11 cellular contexts compared by ENCODE assay signal in the genomic region with DNA sequence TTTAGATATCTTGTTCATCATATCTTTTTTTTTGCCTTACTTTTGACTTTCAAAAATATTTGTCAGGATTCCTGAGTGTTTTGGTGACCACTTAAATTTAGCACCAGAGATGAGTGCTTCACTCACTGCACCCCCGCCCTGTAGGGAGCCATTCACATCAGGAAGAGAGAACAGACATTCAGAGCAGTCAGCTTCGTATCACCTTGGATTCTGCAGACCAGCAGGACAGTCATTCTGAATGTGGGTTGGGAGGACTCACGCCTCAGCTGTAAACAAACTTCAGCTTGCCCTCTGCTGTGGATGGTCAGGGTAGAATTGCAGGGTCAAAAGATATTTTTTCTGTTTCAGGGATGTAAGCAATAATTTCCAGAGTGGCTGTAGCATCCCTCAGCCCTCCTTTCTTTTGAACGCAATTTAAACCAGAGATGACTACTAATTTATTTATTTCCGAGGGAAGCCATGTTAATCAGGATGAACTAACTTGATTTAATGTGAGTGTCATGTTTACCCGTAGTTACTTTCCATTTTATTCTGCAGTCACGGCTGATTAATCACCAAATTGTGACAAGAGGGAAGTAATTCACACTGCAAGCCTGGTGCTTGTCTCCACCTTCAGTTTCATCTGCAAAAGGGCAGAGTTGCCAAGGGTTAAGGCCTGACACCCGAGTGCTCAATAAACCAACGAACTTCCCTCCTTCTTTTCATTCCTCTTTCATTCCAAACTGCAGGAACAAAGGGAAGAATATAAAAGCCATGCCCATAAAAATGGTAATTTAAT.
DNase-seq lines count a peak whose midpoint lies in the region; ATAC-seq and TF ChIP-seq lines count a peak whose summit lies in the region.
"Had no signal": no experiment of that assay in that cellular context is flagged by ENCODE, and none has a peak within 500 bp of the region (broad histone marks: within the 10 kb centered on the region; RNA-seq: fewer than 3 reads in every experiment).

No MANE protein-coding gene starts in this region.

- H3K4ac ChIP-seq in H9 (ENCODE audit: low read depth, low read length), result no peak overlapping the region

- no peak overlapping the region for H2AFZ ChIP-seq in H9 (ENCODE audit: low read length)
- peak overlapping the region; percentile 22; the same call in 1 of the 2 replicates for H2AFZ ChIP-seq in Karpas-422 (ENCODE audit: low read length)
- no peak overlapping the region for H2AFZ ChIP-seq in neural progenitor cell (replicated peaks)

- H3K27me3 ChIP-seq in H9 (ENCODE audit: insufficient read depth, low read length) (no peaks in the 10 kb centered on the region), Karpas-422 (ENCODE audit: low read length) (no peaks in the 10 kb centered on the region), neural progenitor cell (no peaks in the 10 kb centered on the region)
- H3K27me3 ChIP-seq in naive thymus-derived CD4-positive, alpha-beta T cell (ENCODE audit: control insufficient read depth in 2 of 2, insufficient read depth in 2 of 2, low read length in 2 of 2), result no peaks in the 10 kb centered on the region

- H4K20me1 ChIP-seq in H9 (ENCODE audit: control insufficient read depth, insufficient read depth, insufficient read length), result no peaks in the 10 kb centered on the region
- H4K20me1 ChIP-seq in Karpas-422 (ENCODE audit: insufficient read depth, low read depth, low read length), result no peaks in the 10 kb centered on the region
- H4K20me1 ChIP-seq in neural progenitor cell (ENCODE audit: low read depth), result no peaks in the 10 kb centered on the region

- H3K27ac Mint-ChIP-seq in H9 (no peak overlapping the region; a peak in 1 of 7 replicates), neural progenitor cell (no peak overlapping the region)
- no peak overlapping the region for H3K27ac Mint-ChIP-seq in naive thymus-derived CD4-positive, alpha-beta T cell
- H3K27ac Mint-ChIP-seq: activated naive CD8-positive, alpha-beta T cell treated with anti-CD3 and anti-CD28 coated beads, Interleukin-2, amount 10 ng/mL, durations not matched to agents 7 days and 5 days; progenitor cell of endocrine pancreas had no signal

- H3K9me3 ChIP-seq in H9 (ENCODE audit: control insufficient read depth, low read depth, low read length) (no peaks in the 10 kb centered on the region), Karpas-422 (ENCODE audit: low read length) (no peaks in the 10 kb centered on the region), neural progenitor cell (ENCODE audit: low read depth) (no peaks in the 10 kb centered on the region)
- no peaks in the 10 kb centered on the region for H3K9me3 ChIP-seq in naive thymus-derived CD4-positive, alpha-beta T cell (ENCODE audit: control insufficient read depth in 2 of 3, low read length in 3 of 3)

- CTCF ChIA-PET in naive thymus-derived CD4-positive, alpha-beta T cell (lab: Charles Lee), result no interaction called here

- no peak overlapping the region for H3K18ac ChIP-seq in H9 (ENCODE audit: insufficient read length, low read depth, low read length)

- H4K8ac ChIP-seq in H9 (replicated peaks; ENCODE audit: insufficient read length, low read depth, low read length), result no peak overlapping the region

- peaks cover 3 to 4% of the 10 kb centered on the region in 2 experiments; a peak in 2 of 4 replicates for H3K4me1 Mint-ChIP-seq in H9
- H3K4me1 Mint-ChIP-seq in naive thymus-derived CD4-positive, alpha-beta T cell, result no peaks in the 10 kb centered on the region
- H3K4me1 Mint-ChIP-seq in neural progenitor cell, result peaks cover 11% of the 10 kb centered on the region
- H3K4me1 Mint-ChIP-seq: activated naive CD8-positive, alpha-beta T cell treated with anti-CD3 and anti-CD28 coated beads, Interleukin-2, amount 10 ng/mL, durations not matched to agents 7 days and 5 days had no signal

- H2BK20ac ChIP-seq in H9 (ENCODE audit: low read depth, low read length, poor library complexity, severe bottlenecking), result no peak overlapping the region

- no peak overlapping the region for H4K91ac ChIP-seq in H9 (ENCODE audit: insufficient read length, low read depth, low read length)

- no peak overlapping the region for H3K14ac ChIP-seq in H9 (ENCODE audit: insufficient read depth, low read length)

- H2BK15ac ChIP-seq in H9 (ENCODE audit: low read depth, low read length), result no peak overlapping the region

- TF ChIP-seq CTCF in H9 (conservative IDR thresholded peaks at IDR 0.05) (no peak), neural progenitor cell (IDR thresholded peaks at IDR 0.05) (no peak)

- H3K27ac ChIP-seq in H9 (ENCODE audit: insufficient read length, low read depth, low read length), result peak overlapping the region; percentile 8
- H3K27ac ChIP-seq in Karpas-422 (ENCODE audit: low read length), result peak overlapping the region; percentile 75
- no peak overlapping the region for H3K27ac ChIP-seq in naive thymus-derived CD4-positive, alpha-beta T cell (ENCODE audit: low read depth, low read length)
- no peak overlapping the region for H3K27ac ChIP-seq in neural progenitor cell

- H3K23me2 ChIP-seq in H9 (ENCODE audit: insufficient read length, low read depth, low read length, poor library complexity, severe bottlenecking), result no peaks in the 10 kb centered on the region

- no peaks in the 10 kb centered on the region for H3K79me1 ChIP-seq in H9 (ENCODE audit: insufficient read depth, low read depth, low read length, poor library complexity, severe bottlenecking)

- no peak overlapping the region for H3T11ph ChIP-seq in H9 (ENCODE audit: low read length)

- H3K27me3 Mint-ChIP-seq in H9 (ENCODE audit: low read depth) (no peaks in the 10 kb centered on the region), neural progenitor cell (ENCODE audit: insufficient read depth, low read depth) (peaks cover 2% of the 10 kb centered on the region)
- peaks cover 0 to 10% (median 0%) of the 10 kb centered on the region in 5 donors for H3K27me3 Mint-ChIP-seq in naive thymus-derived CD4-positive, alpha-beta T cell
- H3K27me3 Mint-ChIP-seq: activated naive CD8-positive, alpha-beta T cell treated with anti-CD3 and anti-CD28 coated beads, Interleukin-2, amount 10 ng/mL, durations not matched to agents 7 days and 5 days; progenitor cell of endocrine pancreas had no signal

- no peak overlapping the region for H3K9ac ChIP-seq in H9 (ENCODE audit: extremely low read depth, insufficient read length, low read length)
- H3K9ac ChIP-seq in Karpas-422 (ENCODE audit: low read length), result peak overlapping the region; percentile 49
- H3K9ac ChIP-seq in neural progenitor cell, result no peak overlapping the region

- no peak overlapping the region for H2BK120ac ChIP-seq in H9 (ENCODE audit: low read depth, low read length, poor library complexity, severe bottlenecking)

- H3K36me3 Mint-ChIP-seq in H9 (ENCODE audit: insufficient read depth in 1 of 3, low read depth in 3 of 3) (0 out of 7 replicates have a peak, but pooled peaks cover 0 to 1% (median 0%) of the 10 kb centered on the region in 3 experiments), neural progenitor cell (no peaks in the 10 kb centered on the region)
- no peaks in the 10 kb centered on the region for H3K36me3 Mint-ChIP-seq in naive thymus-derived CD4-positive, alpha-beta T cell
- H3K36me3 Mint-ChIP-seq: activated naive CD8-positive, alpha-beta T cell treated with anti-CD3 and anti-CD28 coated beads, Interleukin-2, amount 10 ng/mL, durations not matched to agents 7 days and 5 days had no signal

- H2AK5ac ChIP-seq in H9 (ENCODE audit: insufficient read length, low read length), result no peak overlapping the region

- no peak overlapping the region for H3K23ac ChIP-seq in H9 (ENCODE audit: insufficient read length, low read depth, low read length)

- H3K9me3 Mint-ChIP-seq in H9 (peaks cover 0 to 2% of the 10 kb centered on the region in 2 experiments; a peak in 3 of 5 replicates), neural progenitor cell (peaks cover 2% of the 10 kb centered on the region)
- H3K9me3 Mint-ChIP-seq in naive thymus-derived CD4-positive, alpha-beta T cell, result peaks cover 0 to 4% (median 0%) of the 10 kb centered on the region in 11 donors
- H3K9me3 Mint-ChIP-seq: activated naive CD8-positive, alpha-beta T cell treated with anti-CD3 and anti-CD28 coated beads, Interleukin-2, amount 10 ng/mL, durations not matched to agents 7 days and 5 days had no signal

- DNase-seq in NCI-H2227 (lab: John Stamatoyannopoulos, UW; ENCODE audit: unreplicated experiment), result peak; percentile 1
- no peak for DNase-seq in NCI-H2227 treated with DMSO at 0.1 percent for 48 hours (lab: John Stamatoyannopoulos, UW)
- no peak for DNase-seq in H9
- peak; percentile 94 for DNase-seq in Karpas-422
- peak; percentile 38 for DNase-seq in renal cortical epithelial cell (ENCODE audit: low read depth)
- DNase-seq in HuH-7 (ENCODE audit: low spot score), result no peak
- no peak for DNase-seq in naive thymus-derived CD4-positive, alpha-beta T cell
- no peak for DNase-seq in neural progenitor cell (ENCODE audit: low spot score)
- DNase-seq: activated naive CD8-positive, alpha-beta T cell treated with anti-CD3 and anti-CD28 coated beads, Interleukin-2, amount 10 ng/mL, durations not matched to agents 7 days and 5 days; NCI-H526 treated with DMSO at 0.1 percent for 48 hours had no signal

- H3K79me2 ChIP-seq in H9 (ENCODE audit: insufficient read depth, low read length) (no peaks in the 10 kb centered on the region), Karpas-422 (ENCODE audit: low read length) (no peaks in the 10 kb centered on the region), neural progenitor cell (ENCODE audit: low read depth) (no peaks in the 10 kb centered on the region)

- POLR2A ChIA-PET in naive thymus-derived CD4-positive, alpha-beta T cell (lab: Charles Lee), result no interaction called here

- H3K4me2 ChIP-seq in H9 (ENCODE audit: insufficient read depth, insufficient read length, low read length) (no peak overlapping the region), Karpas-422 (ENCODE audit: low read depth, low read length, poor library complexity, severe bottlenecking) (peak overlapping the region; percentile 68), neural progenitor cell (no peak overlapping the region)

- H4K5ac ChIP-seq in H9 (ENCODE audit: insufficient read length, low read depth, low read length), result no peak overlapping the region

- H3K4me3 Mint-ChIP-seq in H9 (no peak overlapping the region), neural progenitor cell (no peak overlapping the region)
- H3K4me3 Mint-ChIP-seq in naive thymus-derived CD4-positive, alpha-beta T cell, result no peak overlapping the region
- H3K4me3 Mint-ChIP-seq: activated naive CD8-positive, alpha-beta T cell treated with anti-CD3 and anti-CD28 coated beads, Interleukin-2, amount 10 ng/mL, durations not matched to agents 7 days and 5 days had no signal

- intact Hi-C loops in naive thymus-derived CD4-positive, alpha-beta T cell (cut with micrococcal nuclease), result no loop called here

- H3K4me1 ChIP-seq in H9 (ENCODE audit: insufficient read depth, low read length), result peaks cover 1% of the 10 kb centered on the region; the same call in 1 of the 2 replicates
- H3K4me1 ChIP-seq in Karpas-422 (ENCODE audit: low read length), result peaks cover 31% of the 10 kb centered on the region
- H3K4me1 ChIP-seq in naive thymus-derived CD4-positive, alpha-beta T cell (ENCODE audit: control insufficient read depth in 2 of 2, insufficient read depth in 2 of 2, low read length in 2 of 2), result no peaks in the 10 kb centered on the region
- peaks cover 4% of the 10 kb centered on the region for H3K4me1 ChIP-seq in neural progenitor cell

- no peaks in the 10 kb centered on the region for H3K9me2 ChIP-seq in Karpas-422 (replicated peaks; ENCODE audit: insufficient read depth, low read length)

- H2BK5ac ChIP-seq in H9 (ENCODE audit: insufficient read length, low read length), result no peak overlapping the region

- no peak overlapping the region for H3K56ac ChIP-seq in H9 (ENCODE audit: insufficient read length, low read depth, low read length)

- no peaks in the 10 kb centered on the region for H3F3A ChIP-seq in neural progenitor cell (ENCODE audit: low read depth)

- no peak overlapping the region for H2BK12ac ChIP-seq in H9 (ENCODE audit: insufficient read length, low read depth, low read length)

- ATAC-seq in naive thymus-derived CD4-positive, alpha-beta T cell, result no peak

- peak overlapping the region; percentile 20 for H3K4me3 ChIP-seq in Karpas-422 (ENCODE audit: low read length)
- no peak overlapping the region for H3K4me3 ChIP-seq in naive thymus-derived CD4-positive, alpha-beta T cell (ENCODE audit: low read length)
- H3K4me3 ChIP-seq in neural progenitor cell, result no peak overlapping the region

- no CpG with 5 or more reads among the region's 9 CpGs for whole genome bisulfite sequencing in H9 (ENCODE audit: extremely low coverage, insufficient read length, low lambda C conversion rate)

- H3K36me3 ChIP-seq in Karpas-422 (ENCODE audit: insufficient read depth, low read length) (no peaks in the 10 kb centered on the region; the same call in 1 of the 2 replicates), neural progenitor cell (no peaks in the 10 kb centered on the region)
- no peaks in the 10 kb centered on the region for H3K36me3 ChIP-seq in naive thymus-derived CD4-positive, alpha-beta T cell (ENCODE audit: control insufficient read depth in 2 of 3, insufficient read depth in 3 of 3, low read length in 3 of 3)

Comparison
In these comparisons a context has a peak if more than half of its experiments do, and no peak if none do; other contexts are left out.
1. DNase-seq: peak in NCI-H2227 (single experiment), Karpas-422 (single experiment) and renal cortical epithelial cell (single experiment); none in NCI-H2227 treated with DMSO at 0.1 percent for 48 hours (single experiment), H9 (single experiment), HuH-7 (single experiment), naive thymus-derived CD4-positive, alpha-beta T cell (0 of 9) and neural progenitor cell (single experiment).
2. H3K27ac ChIP-seq: peak in H9 (single experiment) and Karpas-422 (single experiment); none in naive thymus-derived CD4-positive, alpha-beta T cell (single experiment) and neural progenitor cell (single experiment).